Comparison of ENCODE assay signal across 31 cellular contexts in the genomic region with DNA sequence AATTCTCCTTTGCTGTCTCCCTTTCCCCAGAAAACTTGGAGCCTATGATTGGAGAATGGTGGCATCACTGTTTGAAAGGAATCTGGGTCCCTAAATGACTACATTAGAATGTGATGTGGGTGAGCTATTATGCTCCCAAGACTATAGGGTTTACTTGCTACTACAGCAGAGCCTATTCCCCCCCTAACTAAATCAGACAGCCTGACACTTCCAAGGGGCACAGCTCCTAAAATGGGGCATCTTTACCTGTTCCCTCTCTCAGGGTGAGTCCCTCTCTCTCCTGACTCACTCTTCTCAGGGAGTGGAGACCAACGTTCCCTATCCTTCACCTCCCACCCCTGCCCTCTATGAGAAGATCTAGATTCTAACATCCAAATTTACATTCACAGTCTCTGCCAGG. TPM values are rescaled to one million over a fixed set of nuclear protein-coding genes. Genes with fewer than 3 reads are reported as not detected.
"Had no signal": no experiment of that assay in that cellular context is flagged by ENCODE, and none has a peak within 500 bp of the region (broad histone marks: within the 10 kb centered on the region; RNA-seq: fewer than 3 reads in every experiment).

No MANE protein-coding gene starts in this region.

- H3K9me3 Mint-ChIP-seq: activated naive CD4-positive, alpha-beta T cell treated with anti-CD3 and anti-CD28 coated beads, Interleukin-2, amount 50 U/mL, for 24 hours; activated T-helper 2 cell treated with anti-CD3 and anti-CD28 coated beads, Interferon-gamma antibody, Interleukin-2, Interleukin-4, amounts not matched to agents 10 μg/mL and 5 μg/mL and 100 μg/mL, durations not matched to agents 14 hours and 24 hours and 36 hours; effector memory CD8-positive, alpha-beta T cell; neural progenitor cell had no signal

- H3K4me3 ChIP-seq: body of pancreas, heart right ventricle, left lung, lower lobe of right lung, neural progenitor cell, spleen, suprapubic skin, tibial artery had no signal

- H3K27ac Mint-ChIP-seq: activated CD4-positive, alpha-beta T cell treated with anti-CD3 and anti-CD28 coated beads for 36 hours; activated CD8-positive, alpha-beta T cell treated with anti-CD3 and anti-CD28 coated beads, Interleukin-2, amount 10 ng/mL, durations not matched to agents 7 days and 5 days; activated naive CD4-positive, alpha-beta T cell treated with anti-CD3 and anti-CD28 coated beads, Interleukin-2, amount 50 U/mL, for 24 hours; effector memory CD8-positive, alpha-beta T cell; naive B cell; neural progenitor cell had no signal

- H3K27me3 Mint-ChIP-seq: activated CD8-positive, alpha-beta memory T cell treated with anti-CD3 and anti-CD28 coated beads, Interleukin-2, amount 10 ng/mL, durations not matched to agents 7 days and 5 days; activated naive CD4-positive, alpha-beta T cell treated with anti-CD3 and anti-CD28 coated beads, Interleukin-2, amount 50 U/mL, for 24 hours had no signal

- H3K27me3 ChIP-seq: body of pancreas, left lung, neural progenitor cell, suprapubic skin, tibial artery had no signal

- H3K4me1 Mint-ChIP-seq: activated CD4-positive, alpha-beta T cell treated with anti-CD3 and anti-CD28 coated beads for 36 hours; activated naive CD4-positive, alpha-beta T cell treated with anti-CD3 and anti-CD28 coated beads, Interleukin-2, amount 50 U/mL, for 24 hours; naive B cell; neural progenitor cell had no signal

- H3K36me3 Mint-ChIP-seq: activated CD8-positive, alpha-beta memory T cell treated with anti-CD3 and anti-CD28 coated beads, Interleukin-2, amount 10 ng/mL, durations not matched to agents 7 days and 5 days; activated naive CD4-positive, alpha-beta T cell treated with anti-CD3 and anti-CD28 coated beads, Interleukin-2, amount 50 U/mL, for 24 hours; naive B cell; neural progenitor cell had no signal

- H3K9ac ChIP-seq: neural progenitor cell, parathyroid adenoma had no signal

- H3K4me3 Mint-ChIP-seq: activated CD4-positive, alpha-beta T cell treated with anti-CD3 and anti-CD28 coated beads for 36 hours; activated CD8-positive, alpha-beta memory T cell treated with anti-CD3 and anti-CD28 coated beads, Interleukin-2, amount 10 ng/mL, durations not matched to agents 7 days and 5 days; activated CD8-positive, alpha-beta T cell treated with anti-CD3 and anti-CD28 coated beads, Interleukin-2, amount 10 ng/mL, durations not matched to agents 7 days and 5 days; activated naive CD4-positive, alpha-beta T cell treated with anti-CD3 and anti-CD28 coated beads, Interleukin-2, amount 50 U/mL, for 24 hours; effector memory CD8-positive, alpha-beta T cell; naive B cell had no signal

- DNase-seq: activated CD4-positive, CD25-positive, alpha-beta regulatory T cell; activated CD8-positive, alpha-beta T cell treated with anti-CD3 and anti-CD28 coated beads, Interleukin-2, amount 10 ng/mL, durations not matched to agents 7 days and 5 days; activated T-cell treated with anti-CD3 and anti-CD28 coated beads, Interleukin-2, amount 50 U/mL, for 48 hours; anterior cingulate cortex; body of pancreas; effector memory CD8-positive, alpha-beta T cell; erythroblast; heart right ventricle; kidney glomerular epithelial cell; left lung; lower lobe of right lung; mesenchymal stem cell; naive B cell; occipital lobe; right cardiac atrium; spleen; stimulated activated naive CD4-positive, alpha-beta T cell; tibial artery had no signal

- H3K4me1 ChIP-seq: body of pancreas, heart right ventricle, left lung, lower lobe of right lung, neural progenitor cell, parathyroid adenoma, spleen, suprapubic skin, tibial artery had no signal

- H3K27ac ChIP-seq: body of pancreas, heart right ventricle, left lung, lower lobe of right lung, neural progenitor cell, parathyroid adenoma, spleen, suprapubic skin, tibial artery had no signal

- H3K36me3 ChIP-seq: heart right ventricle, left lung, lower lobe of right lung, neural progenitor cell, spleen, suprapubic skin, tibial artery had no signal

- H3K9me3 ChIP-seq: body of pancreas, heart right ventricle, left lung, lower lobe of right lung, spleen, suprapubic skin had no signal

- ATAC-seq: activated CD8-positive, alpha-beta memory T cell treated with anti-CD3 and anti-CD28 coated beads, Interleukin-2, amount 10 ng/mL, durations not matched to agents 7 days and 5 days; activated CD8-positive, alpha-beta T cell treated with anti-CD3 and anti-CD28 coated beads, Interleukin-2, amount 10 ng/mL, durations not matched to agents 7 days and 5 days; body of pancreas; effector memory CD8-positive, alpha-beta T cell; heart right ventricle; left lung; lower lobe of right lung; right cardiac atrium had no signal

RNA-seq across cellular contexts. Expression of gene ISX, which starts 0.8 kb away (rescaled TPM):
- total RNA-seq: activated CD4-positive, alpha-beta T cell treated with anti-CD3 and anti-CD28 coated beads for 36 hours; activated CD8-positive, alpha-beta memory T cell treated with anti-CD3 and anti-CD28 coated beads, Interleukin-2, amount 10 ng/mL, durations not matched to agents 7 days and 5 days; activated CD8-positive, alpha-beta T cell treated with anti-CD3 and anti-CD28 coated beads, Interleukin-2, amount 10 ng/mL, durations not matched to agents 7 days and 5 days; activated T-helper 2 cell treated with anti-CD3 and anti-CD28 coated beads, Interferon-gamma antibody, Interleukin-2, Interleukin-4, amounts not matched to agents 10 μg/mL and 5 μg/mL and 100 μg/mL, durations not matched to agents 14 hours and 24 hours and 36 hours; dermis microvascular lymphatic vessel endothelial cell; fibroblast of lung; fibroblast of villous mesenchyme; heart right ventricle; left lung; lower lobe of right lung; mononuclear cell; occipital lobe; pulmonary artery endothelial cell; right cardiac atrium; spleen; suprapubic skin; urinary bladder had no signal
- polyA plus RNA-seq: fibroblast of lung, heart right ventricle, right cardiac atrium, spleen, urinary bladder had no signal
